13 cellular contexts compared by ENCODE assay signal in the genomic region with DNA sequence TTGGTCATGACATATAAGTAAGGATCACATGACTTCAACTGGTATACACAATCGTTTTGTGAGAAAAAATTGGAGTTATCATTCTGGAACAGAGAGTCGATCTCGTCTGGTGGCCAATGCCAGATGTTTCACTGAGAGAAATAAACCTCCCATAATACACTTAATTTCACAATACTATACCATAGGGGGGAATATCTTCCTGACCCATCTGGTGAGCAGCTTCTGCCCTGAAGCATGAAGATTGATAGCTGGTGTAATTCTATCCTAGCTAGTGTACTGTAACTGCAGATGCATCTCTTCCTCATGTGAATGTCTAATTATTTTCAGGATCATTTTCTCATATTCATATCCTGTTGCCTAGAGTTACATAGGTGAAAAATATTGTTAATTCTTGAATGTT.
DNase-seq lines count a peak whose midpoint lies in the region; ATAC-seq and TF ChIP-seq lines count a peak whose summit lies in the region.
"Had no signal": no experiment of that assay in that cellular context is flagged by ENCODE, and none has a peak within 500 bp of the region (broad histone marks: within the 10 kb centered on the region; RNA-seq: fewer than 3 reads in every experiment).

No MANE protein-coding gene starts in this region.

- peak; percentile 65 for DNase-seq in NCI-H146 treated with DMSO at 0.1 percent for 48 hours (lab: John Stamatoyannopoulos, UW; ENCODE audit: unreplicated experiment)
- peak; percentile 42 for DNase-seq in NCI-H2227 (lab: John Stamatoyannopoulos, UW; ENCODE audit: unreplicated experiment)
- peak; percentile 97 for DNase-seq in OCI-M1 (lab: John Stamatoyannopoulos, UW)
- peak; percentile 9 to 17 for DNase-seq in erythroblast (lab: John Stamatoyannopoulos, UW)
- DNase-seq in stimulated activated CD8-positive, alpha-beta memory T cell treated with anti-CD3 and anti-CD28 coated beads, Interleukin-4, amount 100 ng/mL, for 48 hours: no peak
- DNase-seq: Caco-2; CD4-positive, CD25-positive, alpha-beta regulatory T cell; NCI-H1417 treated with DMSO at 0.1 percent for 48 hours; NCI-H526 treated with DMSO at 0.1 percent for 48 hours; PC-3 had no signal

- no peak for TF ChIP-seq POLR2A in erythroblast (IDR thresholded peaks at IDR 0.05; ENCODE audit: low read length)

- ATAC-seq in HG03025 (IDR thresholded peaks at IDR 0.05; ENCODE audit: low FRiP score, unreplicated experiment) (no peak), GM18909 (IDR thresholded peaks at IDR 0.05; ENCODE audit: poor library complexity, unreplicated experiment) (no peak)
- ATAC-seq: HCT116, PC-3 had no signal
